8 cellular contexts compared by ENCODE assay signal in the genomic region with DNA sequence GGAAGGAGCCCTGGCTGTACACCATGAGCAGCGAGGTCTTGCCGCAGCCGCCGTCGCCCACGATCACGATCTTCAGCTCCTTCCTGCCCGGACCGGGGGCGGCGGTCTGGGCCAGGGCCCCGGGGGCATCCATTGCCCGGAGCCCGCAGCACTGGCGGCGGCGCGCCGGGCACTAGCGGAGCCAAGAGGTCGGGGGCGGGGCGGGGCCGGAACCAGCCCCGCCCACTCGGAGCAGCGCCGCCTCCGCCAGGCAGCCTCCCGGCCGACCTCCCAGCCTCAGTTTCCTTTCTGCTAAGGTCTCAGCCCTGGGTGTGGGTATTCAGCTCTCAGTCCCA. TPM values are rescaled to one million over a fixed set of nuclear protein-coding genes. Genes with fewer than 3 reads are reported as not detected.
DNase-seq lines count a peak whose midpoint lies in the region; ATAC-seq and TF ChIP-seq lines count a peak whose summit lies in the region.

Gene RHOF (minus strand): TSS at position 188 of the 335 bp plus-strand sequence. CDS start 55 bp downstream, at position 133.

- H3K9me3 ChIP-seq in Karpas-422 (ENCODE audit: low read length) (no peaks in the 10 kb centered on the region), parathyroid adenoma (ENCODE audit: control insufficient read depth, low read length) (no peaks in the 10 kb centered on the region)

- peaks cover 34% of the 10 kb centered on the region for H3K4me1 Mint-ChIP-seq in activated T-helper 17 cell treated with anti-CD3 and anti-CD28 coated beads, Interleukin-2, amount 50 U/mL, for 72 hours

- no peaks in the 10 kb centered on the region for H3K27me3 ChIP-seq in Karpas-422 (ENCODE audit: low read length)
- no peaks in the 10 kb centered on the region for H3K27me3 ChIP-seq in parathyroid adenoma (ENCODE audit: control insufficient read depth, insufficient read depth, low read length)

- H4K20me1 ChIP-seq in Karpas-422 (ENCODE audit: insufficient read depth, low read depth, low read length), result peaks cover 4% of the 10 kb centered on the region; the same call in 1 of the 2 replicates

- DNase-seq in Daoy (ENCODE audit: low read depth), result peak; percentile 54
- peak; percentile 75 for DNase-seq in Karpas-422
- no peak for DNase-seq in glomerular endothelial cell (ENCODE audit: extremely low read depth, low read depth, low spot score)
- no peak for DNase-seq in NCI-H510A (lab: John Stamatoyannopoulos, UW)
- no peak for DNase-seq in NCI-H2196 (lab: John Stamatoyannopoulos, UW; ENCODE audit: unreplicated experiment)

- peaks cover 44% of the 10 kb centered on the region for H3K4me1 ChIP-seq in Karpas-422 (ENCODE audit: low read length)
- H3K4me1 ChIP-seq in parathyroid adenoma, result peaks cover 44% of the 10 kb centered on the region

- peak within 1 kb of the TSS; percentile 94 for H3K4me3 Mint-ChIP-seq in activated T-helper 17 cell treated with anti-CD3 and anti-CD28 coated beads, Interleukin-2, amount 50 U/mL, for 72 hours

- no peaks in the 10 kb centered on the region for H3K9me2 ChIP-seq in Karpas-422 (replicated peaks; ENCODE audit: insufficient read depth, low read length)

- H3K27me3 Mint-ChIP-seq in activated T-helper 17 cell treated with anti-CD3 and anti-CD28 coated beads, Interleukin-2, amount 50 U/mL, for 72 hours, result no peaks in the 10 kb centered on the region

- H3K4me2 ChIP-seq in Karpas-422 (ENCODE audit: low read depth, low read length, poor library complexity, severe bottlenecking) (peak within 1 kb of the TSS; percentile 60), parathyroid adenoma (ENCODE audit: low read length) (peak within 1 kb of the TSS; percentile 87)

- H2AFZ ChIP-seq in Karpas-422 (ENCODE audit: low read length) (peak within 1 kb of the TSS; percentile 59; the same call in 1 of the 2 replicates), parathyroid adenoma (peak within 1 kb of the TSS; percentile 80)

- no peaks in the 10 kb centered on the region for H3K9me3 Mint-ChIP-seq in activated T-helper 17 cell treated with anti-CD3 and anti-CD28 coated beads, Interleukin-2, amount 50 U/mL, for 72 hours

- H3K79me2 ChIP-seq in Karpas-422 (ENCODE audit: low read length) (no peaks in the 10 kb centered on the region), parathyroid adenoma (peaks cover 16% of the 10 kb centered on the region)

- H3K36me3 Mint-ChIP-seq in activated T-helper 17 cell treated with anti-CD3 and anti-CD28 coated beads, Interleukin-2, amount 50 U/mL, for 72 hours (ENCODE audit: low read depth), result peaks cover 79% of the 10 kb centered on the region

- H3K4me3 ChIP-seq in Karpas-422 (ENCODE audit: low read length) (peak within 1 kb of the TSS; percentile 65), parathyroid adenoma (ENCODE audit: low read depth, low read length) (peak within 1 kb of the TSS; percentile 66)

- H3K36me3 ChIP-seq in Karpas-422 (ENCODE audit: insufficient read depth, low read length) (no peaks in the 10 kb centered on the region), parathyroid adenoma (ENCODE audit: control insufficient read depth, insufficient read depth, low read length) (no peaks in the 10 kb centered on the region)

- TF ChIP-seq CTCF in parathyroid adenoma (IDR thresholded peaks at IDR 0.05), result no peak

- H3K27ac ChIP-seq in Karpas-422 (ENCODE audit: low read length), result no peak within 1 kb of the TSS
- H3K27ac ChIP-seq in parathyroid adenoma, result peak within 1 kb of the TSS; percentile 100

- peak; percentile 10 for ATAC-seq in GM21447 (IDR thresholded peaks at IDR 0.05; ENCODE audit: unreplicated experiment)
- peak; percentile 25 for ATAC-seq in activated T-helper 17 cell treated with anti-CD3 and anti-CD28 coated beads, Interleukin-2, amount 50 U/mL, for 72 hours (replicated peaks)

- H3K27ac Mint-ChIP-seq in activated T-helper 17 cell treated with anti-CD3 and anti-CD28 coated beads, Interleukin-2, amount 50 U/mL, for 72 hours, result peak within 1 kb of the TSS; percentile 98

- peak within 1 kb of the TSS; percentile 56 for H3K9ac ChIP-seq in Karpas-422 (ENCODE audit: low read length)
- H3K9ac ChIP-seq in parathyroid adenoma, result no peak within 1 kb of the TSS

RNA-seq across cellular contexts. Expression of gene RHOF, which starts in this region (rescaled TPM):
- 16.1 and 19.1 TPM in 2 replicates for total RNA-seq in Daoy (2014; rRNA removed; shearing (Covaris generic))
- 7.2 and 17.5 TPM in 2 replicates for total RNA-seq in Karpas-422 (2014; rRNA removed; shearing (Covaris generic); ENCODE audit: low replicate concordance)
- 100 to 1,000 TPM; 103 to 123 TPM for total RNA-seq in activated T-helper 17 cell treated with anti-CD3 and anti-CD28 coated beads, Interleukin-2, amount 50 U/mL, for 72 hours
- 26.1 and 50.7 TPM in 2 replicates for total RNA-seq in glomerular endothelial cell

Comparison
In these comparisons a context has a peak if more than half of its experiments do, and no peak if none do; other contexts are left out.
1. DNase-seq: peak in Daoy (single experiment) and Karpas-422 (single experiment); none in glomerular endothelial cell (single experiment), NCI-H510A (single experiment) and NCI-H2196 (single experiment).